Comparison of ENCODE assay signal across 9 cellular contexts in the genomic region with DNA sequence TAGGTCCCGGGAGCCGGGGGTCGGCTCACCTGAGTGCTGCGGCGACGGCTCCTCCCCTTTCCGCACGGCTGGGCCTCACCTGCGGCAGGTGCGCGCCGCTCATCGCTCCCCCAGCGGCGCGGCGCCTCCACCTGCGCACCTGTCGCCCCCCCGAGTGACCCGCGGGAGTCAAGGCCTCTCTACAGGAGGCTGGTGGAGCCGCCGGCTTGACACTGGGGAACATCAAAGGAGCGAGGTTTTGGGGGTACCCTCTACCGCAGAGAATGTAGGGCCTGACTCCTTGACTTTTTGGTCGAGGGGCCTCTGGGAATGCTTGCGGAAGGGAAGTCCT. TPM values are rescaled to one million over a fixed set of nuclear protein-coding genes. Genes with fewer than 3 reads are reported as not detected.
DNase-seq lines count a peak whose midpoint lies in the region; FAIRE-seq and TF ChIP-seq lines count a peak whose summit lies in the region.
"Had no signal": no experiment of that assay in that cellular context is flagged by ENCODE, and none has a peak within 500 bp of the region (broad histone marks: within the 10 kb centered on the region; RNA-seq: fewer than 3 reads in every experiment).

No MANE protein-coding gene starts in this region.

- TF ChIP-seq POLR2A in esophagus muscularis mucosa (IDR thresholded peaks at IDR 0.05; ENCODE audit: low read depth), result no peak
- no peak for TF ChIP-seq POLR2A in sigmoid colon (IDR thresholded peaks at IDR 0.05)

- no peaks in the 10 kb centered on the region for H3K9me3 Mint-ChIP-seq in chondrocyte (ENCODE audit: low read depth)

- TF ChIP-seq EP300 in esophagus muscularis mucosa (IDR thresholded peaks at IDR 0.05) (no peak), sigmoid colon (IDR thresholded peaks at IDR 0.05) (no peak)

- H3K27me3 Mint-ChIP-seq in chondrocyte (ENCODE audit: low read depth), result no peaks in the 10 kb centered on the region
- H3K27me3 Mint-ChIP-seq: activated naive CD8-positive, alpha-beta T cell had no signal

- H3K27me3 ChIP-seq in esophagus muscularis mucosa (no peaks in the 10 kb centered on the region), sigmoid colon (no peaks in the 10 kb centered on the region)

- peaks cover 7% of the 10 kb centered on the region for H3K4me1 Mint-ChIP-seq in chondrocyte (ENCODE audit: low read depth)

- H3K9me3 ChIP-seq in ES-I3 (ENCODE audit: control insufficient read depth, insufficient read depth, low read length) (no peaks in the 10 kb centered on the region), esophagus muscularis mucosa (no peaks in the 10 kb centered on the region), sigmoid colon (no peaks in the 10 kb centered on the region)

- H3K4me3 Mint-ChIP-seq in chondrocyte (ENCODE audit: unreplicated experiment), result no peak overlapping the region

- H3K27ac Mint-ChIP-seq in chondrocyte (ENCODE audit: unreplicated experiment), result no peak overlapping the region
- H3K27ac Mint-ChIP-seq: activated naive CD8-positive, alpha-beta T cell had no signal

- peaks cover 5% of the 10 kb centered on the region for H3K36me3 Mint-ChIP-seq in chondrocyte (ENCODE audit: low read depth)
- H3K36me3 Mint-ChIP-seq: activated naive CD8-positive, alpha-beta T cell had no signal

- H3K9ac ChIP-seq in ES-I3 (ENCODE audit: low read depth, low read length), result peak overlapping the region; percentile 22; the same call in 1 of the 2 replicates

- DNase-seq in NCI-H69 (lab: John Stamatoyannopoulos, UW) (peak; percentile 93), esophagus muscularis mucosa (ENCODE audit: extremely low spot score) (no peak), sigmoid colon (no peak), GM19239 (ENCODE audit: insufficient read length, low spot score) (no peak), chondrocyte (ENCODE audit: low spot score) (no peak), NCI-H1092 (lab: John Stamatoyannopoulos, UW) (no peak), hypothalamus (lab: John Stamatoyannopoulos, UW) (no peak)

- TF ChIP-seq CTCF in esophagus muscularis mucosa (IDR thresholded peaks at IDR 0.05) (no peak), sigmoid colon (IDR thresholded peaks at IDR 0.05) (no peak), chondrocyte (IDR thresholded peaks at IDR 0.05) (no peak)

- 11% methylated on average over 3 of the region's 28 CpGs for WGBS in esophagus muscularis mucosa
- 3 to 8% methylated on average over 28 of the region's 28 CpGs for WGBS in sigmoid colon, 2 donors

- peaks cover 7% of the 10 kb centered on the region; the same call in 1 of the 2 replicates for H3K4me1 ChIP-seq in ES-I3 (ENCODE audit: insufficient read depth, low read length)
- H3K4me1 ChIP-seq in esophagus muscularis mucosa, result peaks cover 20 to 43% (median 28%) of the 10 kb centered on the region in 4 donors
- H3K4me1 ChIP-seq in sigmoid colon, result peaks cover 0 to 29% (median 20%) of the 10 kb centered on the region in 4 donors

- H3K4me3 ChIP-seq in esophagus muscularis mucosa (peak overlapping the region; percentile 69 to 94 (median 88)), sigmoid colon (peak overlapping the region in 3 of 4 donors; percentile 91 to 96 (median 95))

- no peaks in the 10 kb centered on the region for H3K36me3 ChIP-seq in ES-I3 (ENCODE audit: insufficient read depth, low read length)
- peaks cover 0 to 5% (median 0%) of the 10 kb centered on the region in 4 donors for H3K36me3 ChIP-seq in esophagus muscularis mucosa
- no peaks in the 10 kb centered on the region for H3K36me3 ChIP-seq in sigmoid colon

- H3K27ac ChIP-seq in esophagus muscularis mucosa (replicated peaks in 1 of 4) (peak overlapping the region in 2 of 4 donors; percentile 90 to 97), sigmoid colon (peak overlapping the region in 2 of 4 donors; percentile 90 to 96)

- intact Hi-C loops in esophagus muscularis mucosa (cut with DNase I) (no loop called here), sigmoid colon (cut with DNase I) (loop anchor here (5.0 kb wide), 2 partner anchors 79 to 154 kb away; no protein-coding TSS in a partner anchor)

- no peak for FAIRE-seq in GM19239 (lab: Jason Lieb, UNC)

RNA-seq across cellular contexts. Expression of a gene that starts 0.5 kb away (rescaled TPM):
- total RNA-seq in esophagus muscularis mucosa, result 10 to 100 TPM in 3 of 4 donors, 1 to 10 TPM in 1; 5.0 to 24.2 (median 12.9) TPM
- 10 to 100 TPM in 2 of 4 donors, 1 to 10 TPM in 2; 4.4 to 17.4 (median 10.2) TPM for total RNA-seq in sigmoid colon
- polyA plus RNA-seq in sigmoid colon, result 1 to 10 TPM; 2.3 to 6.7 (median 6.0) TPM
- total RNA-seq in chondrocyte, result 37.2 to 56.5 TPM (median 38.6 TPM) in 3 replicates
